In genomic region chr1:91844862-91845528, GRCh38 we compare ENCODE assay signal across 10 cellular contexts. TPM values are rescaled to one million over a fixed set of nuclear protein-coding genes. Genes with fewer than 3 reads are reported as not detected.
DNase-seq lines count a peak whose midpoint lies in the region; ATAC-seq and TF ChIP-seq lines count a peak whose summit lies in the region.
"Had no signal": no experiment of that assay in that cellular context is flagged by ENCODE, and none has a peak within 500 bp of the region (broad histone marks: within the 10 kb centered on the region; RNA-seq: fewer than 3 reads in every experiment).

No MANE protein-coding gene starts in this region.

- DNase-seq in GM04504 (ENCODE audit: low read depth) = peak; percentile 95
- peak; percentile 76 for DNase-seq in amniotic stem cell (lab: John Stamatoyannopoulos, UW)
- DNase-seq in left ventricle myocardium inferior = peak; percentile 48
- DNase-seq in sigmoid colon = peak; percentile 89
- DNase-seq in NCI-H2107 treated with DMSO at 0.1 percent for 48 hours (lab: John Stamatoyannopoulos, UW; ENCODE audit: unreplicated experiment) = no peak
- no peak for DNase-seq in NCI-H1417 treated with DMSO at 0.1 percent for 48 hours (lab: John Stamatoyannopoulos, UW)
- DNase-seq in NOMO-1 (lab: John Stamatoyannopoulos, UW; ENCODE audit: unreplicated experiment in 2 of 2) = no peak
- DNase-seq: effector memory CD4-positive, alpha-beta T cell had no signal

- no peak for TF ChIP-seq CTCF in left ventricle myocardium inferior (IDR thresholded peaks at IDR 0.05; ENCODE audit: borderline replicate concordance)
- no peak for TF ChIP-seq CTCF in sigmoid colon (IDR thresholded peaks at IDR 0.05)

- H3K27me3 ChIP-seq in left ventricle myocardium inferior (ENCODE audit: low read depth) (no peaks in the 10 kb centered on the region), sigmoid colon (no peaks in the 10 kb centered on the region)

- H3K4me3 ChIP-seq in left ventricle myocardium inferior (peak overlapping the region; percentile 37), sigmoid colon (no peak overlapping the region)

- TF ChIP-seq POLR2A in sigmoid colon (IDR thresholded peaks at IDR 0.05) = no peak

- H3K4me1 ChIP-seq in left ventricle myocardium inferior (peaks cover 51% of the 10 kb centered on the region), sigmoid colon (peaks cover 0 to 56% (median 36%) of the 10 kb centered on the region in 4 donors)

- 40 to 57% methylated on average over 6 of the region's 6 CpGs for WGBS in sigmoid colon, 2 donors

- TF ChIP-seq EP300 in sigmoid colon (IDR thresholded peaks at IDR 0.05) = no peak

- H3K27ac ChIP-seq in left ventricle myocardium inferior (replicated peaks) (peak overlapping the region; percentile 79), sigmoid colon (peak overlapping the region; percentile 72 to 80 (median 77))

- no peak for ATAC-seq in GM18517 (IDR thresholded peaks at IDR 0.05; ENCODE audit: unreplicated experiment)
- ATAC-seq: HCT116 had no signal

- H3K36me3 ChIP-seq in left ventricle myocardium inferior = no peaks in the 10 kb centered on the region
- H3K36me3 ChIP-seq in sigmoid colon = no peaks in the 10 kb centered on the region

- intact Hi-C loops in left ventricle myocardium inferior (cut with micrococcal nuclease) (no loop called here), sigmoid colon (cut with DNase I) (loop anchor here (5.0 kb wide), 1 partner anchor 37 kb away; no protein-coding TSS in a partner anchor)

- H3K9me3 ChIP-seq in left ventricle myocardium inferior (replicated peaks) (peaks cover 10% of the 10 kb centered on the region), sigmoid colon (peaks cover 0 to 2% (median 0%) of the 10 kb centered on the region in 4 donors)

RNA-seq across cellular contexts. Expression of gene TGFBR3, which starts 41.0 kb away (rescaled TPM):
- total RNA-seq in left ventricle myocardium inferior (24.6 TPM), sigmoid colon (100 to 1,000 TPM in 3 of 4 donors, 10 to 100 TPM in 1; 92.2 to 170 (median 141) TPM)
- polyA plus RNA-seq in sigmoid colon = 1 to 10 TPM; 1.2 to 9.3 (median 6.6) TPM

Comparison
In these comparisons a context has a peak if more than half of its experiments do, and no peak if none do; other contexts are left out.
1. DNase-seq: peak in GM04504 (single experiment), amniotic stem cell (single experiment), left ventricle myocardium inferior (single experiment) and sigmoid colon (single experiment); none in NCI-H2107 treated with DMSO at 0.1 percent for 48 hours (single experiment), NCI-H1417 treated with DMSO at 0.1 percent for 48 hours (single experiment) and NOMO-1 (0 of 2).